ENCODE assay signal across 8 cellular contexts in genomic region chr4:118352843-118353373, GRCh38. TPM values are rescaled to one million over a fixed set of nuclear protein-coding genes. Genes with fewer than 3 reads are reported as not detected.
DNase-seq lines count a peak whose midpoint lies in the region; ATAC-seq and TF ChIP-seq lines count a peak whose summit lies in the region.

PRSS12 (minus strand) TSS chr4:118353003; CDS start chr4:118352720, 283 bp downstream.

- peak within 1 kb of the TSS; percentile 30 to 40 for H3K4me3 ChIP-seq in Panc1 (ENCODE audit: low read depth in 2 of 2, low read length in 2 of 2)
- peak within 1 kb of the TSS; percentile 34 to 56 for H3K4me3 ChIP-seq in gastroesophageal sphincter
- peak within 1 kb of the TSS; percentile 84 for H3K4me3 ChIP-seq in osteoblast (ENCODE audit: insufficient read depth, low read length)

- intact Hi-C loops in Panc1 (cut with micrococcal nuclease; ENCODE audit: unreplicated experiment): loop anchor here (2.0 kb wide), 1 partner anchor 72 kb away; no protein-coding TSS in a partner anchor

- 0% methylated on average over 4 of the region's 53 CpGs; no CpG with 5 or more reads in 1 of the 2 donors for WGBS in gastroesophageal sphincter (ENCODE audit: low coverage in 1 of 2), 2 donors

- no peaks in the 10 kb centered on the region for H4K20me1 ChIP-seq in osteoblast (ENCODE audit: insufficient read depth, low read length)

- no peaks in the 10 kb centered on the region for H3K9me3 ChIP-seq in Panc1 (ENCODE audit: control insufficient read depth, insufficient read depth, low read depth, low read length)
- no peaks in the 10 kb centered on the region for H3K9me3 ChIP-seq in gastroesophageal sphincter
- H3K9me3 ChIP-seq in osteoblast (ENCODE audit: low read depth, low read length): no peaks in the 10 kb centered on the region

- no peak for TF ChIP-seq EP300 in gastroesophageal sphincter (IDR thresholded peaks at IDR 0.05)

- DNase-seq in Caki2 (ENCODE audit: low read depth) (peak; percentile 65), Panc1 (ENCODE audit: low read depth, low spot score) (no peak), osteoblast (ENCODE audit: insufficient read length, low spot score, missing footprints) (peak; percentile 96), ureter (ENCODE audit: low spot score) (peak; percentile 52)
- DNase-seq in activated effector memory CD4-positive, alpha-beta T cell treated with anti-CD3 and anti-CD28 coated beads, Interleukin-2, amount 50 U/mL, for 16 hours: peak; percentile 81

- H3K4me2 ChIP-seq in osteoblast (ENCODE audit: insufficient read depth, low read length): peak within 1 kb of the TSS; percentile 96

- no TSS peak for BruUV-seq in Panc1 (replicated peaks; lab: Mats Ljungman, UMichigan)

- TF ChIP-seq CTCF in Panc1 (IDR thresholded peaks at IDR 0.05) (peak; percentile 84), gastroesophageal sphincter (IDR thresholded peaks at IDR 0.05) (peak; percentile 39 to 87 (median 52)), osteoblast (IDR thresholded peaks at IDR 0.05; ENCODE audit: extremely low read depth, low read depth, low read length) (peak; percentile 69)

- TF ChIP-seq POLR2A in gastroesophageal sphincter (IDR thresholded peaks at IDR 0.05): no peak

- CTCF ChIA-PET in Panc1 (lab: Charles Lee): no interaction called here

- no peak within 1 kb of the TSS for H3K27ac ChIP-seq in Panc1 (ENCODE audit: low read length)
- H3K27ac ChIP-seq in gastroesophageal sphincter: peak within 1 kb of the TSS in 1 of 4 donors; percentile 23
- H3K27ac ChIP-seq in osteoblast (ENCODE audit: low read depth, low read length): peak within 1 kb of the TSS; percentile 55

- in situ Hi-C loops in Caki2 (cut with HindIII; ENCODE audit: low pct_unique_long_range_greater_than_20kb, low sequenced_read_pairs): no loop called here
- in situ Hi-C loops in Panc1 (cut with HindIII; ENCODE audit: low pct_unique_long_range_greater_than_20kb, low sequenced_read_pairs): no loop called here

- H3K27me3 ChIP-seq in Panc1 (ENCODE audit: control insufficient read depth, insufficient read depth, low read length) (peaks cover 14% of the 10 kb centered on the region), gastroesophageal sphincter (peaks cover 70% of the 10 kb centered on the region), osteoblast (ENCODE audit: insufficient read depth, low read length) (peaks cover 5% of the 10 kb centered on the region)

- peak within 1 kb of the TSS; percentile 95 for H2AFZ ChIP-seq in osteoblast (ENCODE audit: low read length)

- H3K36me3 ChIP-seq in Panc1 (ENCODE audit: control insufficient read depth, insufficient read depth, low read length) (no peaks in the 10 kb centered on the region), gastroesophageal sphincter (no peaks in the 10 kb centered on the region), osteoblast (ENCODE audit: insufficient read depth, low read length) (no peaks in the 10 kb centered on the region)

- H3K79me2 ChIP-seq in osteoblast (ENCODE audit: insufficient read depth, low read length): peaks cover 19% of the 10 kb centered on the region

- no peaks in the 10 kb centered on the region for H3K4me1 ChIP-seq in Panc1 (ENCODE audit: control insufficient read depth, insufficient read depth, low read length)
- peaks cover 0 to 19% (median 11%) of the 10 kb centered on the region in 3 donors for H3K4me1 ChIP-seq in gastroesophageal sphincter
- peaks cover 16% of the 10 kb centered on the region for H3K4me1 ChIP-seq in osteoblast (ENCODE audit: insufficient read depth, low read length)

- ATAC-seq in GM19467 (IDR thresholded peaks at IDR 0.05; ENCODE audit: unreplicated experiment) (peak; percentile 99), HG03521 (IDR thresholded peaks at IDR 0.05; ENCODE audit: unreplicated experiment) (peak; percentile 95), Panc1 (peak; percentile 94), gastroesophageal sphincter (peak; percentile 84)

- POLR2A ChIA-PET in Panc1 (lab: Charles Lee): interaction anchor here (1.1 kb wide), 1 partner anchor 14 kb away, joined by 3 read pairs; no protein-coding TSS in a partner anchor

RNA-seq across cellular contexts. Expression of gene PRSS12, which starts in this region (rescaled TPM):
- total RNA-seq in Caki2 (2014; rRNA removed; shearing (Covaris generic); ENCODE audit: low replicate concordance): 0.68 TPM in 1 of 2 replicates, not detected in the other
- total RNA-seq in Panc1 (2021; ENCODE audit: unreplicated experiment) (0.23 TPM), gastroesophageal sphincter (1 to 10 TPM in 1 of 4 donors, under 1 TPM in 3; 0.13 to 1.7 (median 0.45) TPM), osteoblast (8.5 and 9.4 TPM in 2 replicates), ureter (2.4 TPM)
- not detected for polyA plus RNA-seq in Panc1 (2012; ENCODE audit: insufficient read length)

Comparison
In these comparisons a context has a peak if more than half of its experiments do, and no peak if none do; other contexts are left out.
1. Peak in DNase-seq in Caki2; RNA of the gene not detected or under 1 TPM.
2. Peak in ATAC-seq and H3K4me3 ChIP-seq in Panc1; RNA of the gene not detected or under 1 TPM.